1 cellular context compared by ENCODE assay signal in the genomic region with DNA sequence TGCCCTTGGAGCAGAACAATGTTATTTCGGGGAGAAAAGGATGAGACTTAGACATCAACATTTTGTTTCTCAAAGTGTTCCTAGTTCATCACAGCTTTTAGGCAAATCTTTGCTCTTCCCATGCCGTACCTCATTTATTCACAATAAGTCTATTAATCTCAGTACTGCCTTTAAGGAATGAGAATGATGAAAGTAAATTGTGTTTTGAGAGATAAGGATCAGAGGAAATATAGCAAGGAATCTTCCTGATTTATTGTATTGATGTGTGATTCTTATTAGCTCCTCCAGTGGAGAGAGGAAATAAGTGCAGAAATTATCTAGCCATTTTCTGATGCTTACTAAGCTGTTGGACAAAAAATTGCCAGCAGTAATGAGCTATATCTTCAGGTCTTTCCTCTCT.
TF ChIP-seq lines count a peak whose summit lies in the region.

No MANE protein-coding gene starts in this region.

TF ChIP-seq in GM12878, 131 proteins besides CTCF, POLR2A, EP300 and RAD21:
- TF ChIP-seq, protein P1, sequence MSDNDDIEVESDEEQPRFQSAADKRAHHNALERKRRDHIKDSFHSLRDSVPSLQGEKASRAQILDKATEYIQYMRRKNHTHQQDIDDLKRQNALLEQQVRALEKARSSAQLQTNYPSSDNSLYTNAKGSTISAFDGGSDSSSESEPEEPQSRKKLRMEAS (IDR thresholded peaks at IDR 0.05; ENCODE audit: low read depth, low read length), result no peak
- no peak for TF ChIP-seq POU2F2 (IDR thresholded peaks at IDR 0.05; ENCODE audit: borderline replicate concordance, low read depth, low read length)
- TF ChIP-seq TCF12 (IDR thresholded peaks at IDR 0.05; ENCODE audit: low read depth, low read length), result no peak
- TF ChIP-seq SMARCA5 (IDR thresholded peaks at IDR 0.05), result no peak
- TF ChIP-seq DPF2 (IDR thresholded peaks at IDR 0.05), result no peak
- TF ChIP-seq PAX5 (IDR thresholded peaks at IDR 0.05; ENCODE audit: borderline replicate concordance, low read depth, low read length), result no peak
- no peak for TF ChIP-seq SMC3 (IDR thresholded peaks at IDR 0.05; ENCODE audit: borderline replicate concordance, low read length)
- no peak for TF ChIP-seq PAX8 (IDR thresholded peaks at IDR 0.05)
- no peak for TF ChIP-seq SIX5 (IDR thresholded peaks at IDR 0.05; ENCODE audit: low read depth, low read length, severe bottlenecking)
- TF ChIP-seq CBFB (IDR thresholded peaks at IDR 0.05; ENCODE audit: low read depth), result no peak
- no peak for TF ChIP-seq STAT1 (conservative IDR thresholded peaks at IDR 0.05)
- no peak for TF ChIP-seq JUNB (IDR thresholded peaks at IDR 0.05)
- no peak for TF ChIP-seq FOS (IDR thresholded peaks at IDR 0.05; ENCODE audit: borderline replicate concordance, extremely low read depth, insufficient read length)
- no peak for TF ChIP-seq MYB (IDR thresholded peaks at IDR 0.05; ENCODE audit: borderline replicate concordance, low read depth, low read length)
- TF ChIP-seq, protein P2, sequence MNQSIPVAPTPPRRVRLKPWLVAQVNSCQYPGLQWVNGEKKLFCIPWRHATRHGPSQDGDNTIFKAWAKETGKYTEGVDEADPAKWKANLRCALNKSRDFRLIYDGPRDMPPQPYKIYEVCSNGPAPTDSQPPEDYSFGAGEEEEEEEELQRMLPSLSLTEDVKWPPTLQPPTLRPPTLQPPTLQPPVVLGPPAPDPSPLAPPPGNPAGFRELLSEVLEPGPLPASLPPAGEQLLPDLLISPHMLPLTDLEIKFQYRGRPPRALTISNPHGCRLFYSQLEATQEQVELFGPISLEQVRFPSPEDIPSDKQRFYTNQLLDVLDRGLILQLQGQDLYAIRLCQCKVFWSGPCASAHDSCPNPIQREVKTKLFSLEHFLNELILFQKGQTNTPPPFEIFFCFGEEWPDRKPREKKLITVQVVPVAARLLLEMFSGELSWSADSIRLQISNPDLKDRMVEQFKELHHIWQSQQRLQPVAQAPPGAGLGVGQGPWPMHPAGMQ (IDR thresholded peaks at IDR 0.05; ENCODE audit: borderline replicate concordance), result no peak
